In the genomic region with DNA sequence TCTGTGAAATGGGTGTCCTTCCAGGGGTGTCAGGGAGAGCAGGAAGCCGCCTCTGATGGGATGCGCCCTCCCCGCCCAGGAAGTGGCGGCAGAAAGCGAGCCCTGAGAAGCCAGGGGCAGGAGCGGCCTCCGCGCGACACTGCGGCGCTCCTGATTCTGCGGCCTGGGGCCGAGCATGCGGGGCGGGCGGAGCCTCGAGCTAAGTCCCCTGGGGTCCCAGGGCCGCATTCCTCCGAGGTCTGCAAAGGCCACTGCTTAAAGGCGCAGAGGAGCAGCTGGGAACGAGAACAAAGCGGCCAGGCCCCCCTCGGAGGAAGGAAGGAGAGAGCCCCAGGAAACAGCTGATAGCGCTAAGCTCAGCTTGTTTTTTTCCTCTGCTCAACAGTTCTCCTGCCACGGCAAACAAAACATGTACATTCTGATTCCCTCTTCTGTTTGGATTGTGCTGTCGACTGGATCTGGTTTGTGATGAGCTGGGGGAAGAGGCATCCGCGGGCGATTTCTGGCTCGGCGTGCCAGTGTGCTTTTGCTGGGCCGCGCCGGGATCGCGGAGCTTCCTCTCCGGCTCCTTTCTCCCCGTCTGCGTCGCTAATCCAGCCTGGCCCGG, we compare ENCODE assay signal across 1 cellular context.
TF ChIP-seq lines count a peak whose summit lies in the region.

No MANE protein-coding gene starts in this region.

TF ChIP-seq in HepG2, 621 proteins besides CTCF, POLR2A, EP300 and RAD21:
- TF ChIP-seq MXD4 (CRISPR knock-in tag; IDR thresholded peaks at IDR 0.05) (no peak), ZKSCAN8 (CRISPR knock-in tag; IDR thresholded peaks at IDR 0.05; ENCODE audit: borderline replicate concordance) (no peak), ZFP36L2 (CRISPR knock-in tag; IDR thresholded peaks at IDR 0.05) (no peak), TFAP4 (IDR thresholded peaks at IDR 0.05; ENCODE audit: borderline replicate concordance, low read depth) (peak; percentile 88; the same call in 1 of the 2 replicates), ZBTB38 (CRISPR knock-in tag; IDR thresholded peaks at IDR 0.05) (peak; percentile 57; the same call in 1 of the 2 replicates), MTA1 (CRISPR knock-in tag; IDR thresholded peaks at IDR 0.05; ENCODE audit: borderline replicate concordance) (0 out of 2 replicates have a peak, but pooled peaks have one; percentile 33), NFE2 (CRISPR knock-in tag; IDR thresholded peaks at IDR 0.05) (no peak), MAFK (conservative IDR thresholded peaks at IDR 0.05 in 1 of 2, IDR thresholded peaks at IDR 0.05 in 1 of 2; ENCODE audit: low read length in 2 of 2) (0 out of 4 replicates have a peak, but pooled peaks of 1 of the 2 experiments have one; percentile 11), CHD2 (IDR thresholded peaks at IDR 0.05; ENCODE audit: low read depth, low read length) (no peak), TERF1 (CRISPR knock-in tag; IDR thresholded peaks at IDR 0.05) (no peak), ZNF768 (CRISPR knock-in tag; IDR thresholded peaks at IDR 0.05) (0 out of 2 replicates have a peak, but pooled peaks have one; percentile 15), ZNF124 (CRISPR knock-in tag; IDR thresholded peaks at IDR 0.05) (no peak), ZNF597 (CRISPR knock-in tag; IDR thresholded peaks at IDR 0.05) (no peak), HOXA3 (CRISPR knock-in tag; IDR thresholded peaks at IDR 0.05) (0 out of 2 replicates have a peak, but pooled peaks have one; percentile 19)
- TF ChIP-seq, protein P1, sequence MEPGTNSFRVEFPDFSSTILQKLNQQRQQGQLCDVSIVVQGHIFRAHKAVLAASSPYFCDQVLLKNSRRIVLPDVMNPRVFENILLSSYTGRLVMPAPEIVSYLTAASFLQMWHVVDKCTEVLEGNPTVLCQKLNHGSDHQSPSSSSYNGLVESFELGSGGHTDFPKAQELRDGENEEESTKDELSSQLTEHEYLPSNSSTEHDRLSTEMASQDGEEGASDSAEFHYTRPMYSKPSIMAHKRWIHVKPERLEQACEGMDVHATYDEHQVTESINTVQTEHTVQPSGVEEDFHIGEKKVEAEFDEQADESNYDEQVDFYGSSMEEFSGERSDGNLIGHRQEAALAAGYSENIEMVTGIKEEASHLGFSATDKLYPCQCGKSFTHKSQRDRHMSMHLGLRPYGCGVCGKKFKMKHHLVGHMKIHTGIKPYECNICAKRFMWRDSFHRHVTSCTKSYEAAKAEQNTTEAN (CRISPR knock-in tag; conservative IDR thresholded peaks at IDR 0.05): no peak
